In genomic region chr15:44819331-44819987, GRCh38 we compare ENCODE assay signal across 8 cellular contexts.
DNase-seq lines count a peak whose midpoint lies in the region; ATAC-seq and TF ChIP-seq lines count a peak whose summit lies in the region.
"Not testable (repeated sequence)": the region's sequence is repeated elsewhere in the genome, so short reads cannot be mapped to it uniquely, and the experiment has no call there.

No MANE protein-coding gene starts in this region.

- not testable (repeated sequence) for H3K36me3 ChIP-seq in lung (ENCODE audit: control insufficient read depth in 2 of 2, insufficient read depth in 2 of 2, low read length in 2 of 2); thyroid gland

- TF ChIP-seq POLR2A in thyroid gland (IDR thresholded peaks at IDR 0.05), result not testable (repeated sequence)

- not testable (repeated sequence) for TF ChIP-seq CTCF in fibroblast of pulmonary artery (IDR thresholded peaks at IDR 0.05; ENCODE audit: low read length, missing control alignments); lung (IDR thresholded peaks at IDR 0.05; ENCODE audit: control extremely low read depth, extremely low read depth); thyroid gland (IDR thresholded peaks at IDR 0.05)

- ATAC-seq in left ventricle myocardium superior (peak; percentile 93), lung (ENCODE audit: insufficient read depth, low FRiP score) (peak; percentile 67)

- intact Hi-C loops in left ventricle myocardium superior (cut with micrococcal nuclease); thyroid gland (cut with DNase I): not testable (repeated sequence)

- WGBS in lung, 2 donors, result 63 to 81% methylated on average over 8 to 9 of the region's 9 CpGs
- 38 to 40% methylated on average over 6 to 7 of the region's 9 CpGs for WGBS in thyroid gland, 2 donors

- not testable (repeated sequence) for H3K27ac ChIP-seq in lung (ENCODE audit: low read depth in 1 of 2, low read length in 1 of 2); thyroid gland

- peak; percentile 68 for DNase-seq in DMS79 treated with DMSO at 0.1 percent for 48 hours (lab: John Stamatoyannopoulos, UW)
- DNase-seq in NCI-H1092 (lab: John Stamatoyannopoulos, UW), result peak; percentile 72
- peak; percentile 30 for DNase-seq in NCI-H2196 (lab: John Stamatoyannopoulos, UW; ENCODE audit: unreplicated experiment)
- DNase-seq in astrocyte of the hippocampus (ENCODE audit: low read depth, low spot score), result peak; percentile 33
- peak; percentile 52 for DNase-seq in fibroblast of pulmonary artery (ENCODE audit: low read depth)
- peak; percentile 80 for DNase-seq in left ventricle myocardium superior
- peak; percentile 57 for DNase-seq in lung (ENCODE audit: low spot score)
- DNase-seq in thyroid gland, result peak; percentile 86 to 89

- not testable (repeated sequence) for H3K4me1 ChIP-seq in lung (ENCODE audit: control insufficient read depth in 2 of 2, insufficient read depth in 2 of 2, low read length in 2 of 2)
- H3K4me1 ChIP-seq in thyroid gland, result peaks cover 5 to 13% of the 10 kb centered on the region in 2 donors

- H3K9me3 ChIP-seq in lung (ENCODE audit: control insufficient read depth in 2 of 2, insufficient read depth in 1 of 2, low read length in 1 of 2); thyroid gland: not testable (repeated sequence)

- not testable (repeated sequence) for H3K4me3 ChIP-seq in fibroblast of pulmonary artery (replicated peaks; ENCODE audit: low read depth, low read length); lung; thyroid gland (replicated peaks in 1 of 3)

- H3K27me3 ChIP-seq in lung (ENCODE audit: control insufficient read depth, insufficient read depth); thyroid gland: not testable (repeated sequence)

Comparison
In these comparisons a context has a peak if more than half of its experiments do, and no peak if none do; other contexts are left out.
1. DNase-seq: peak in every context shown above with its lines; median percentile 88 in thyroid gland; 80 in left ventricle myocardium superior; 72 in NCI-H1092; 68 in DMS79 treated with DMSO at 0.1 percent for 48 hours; 57 in lung; 52 in fibroblast of pulmonary artery; 33 in astrocyte of the hippocampus; 30 in NCI-H2196.